17 cellular contexts compared by ENCODE assay signal in genomic region chr7:77282897-77283296, GRCh38.
"Had no signal": no experiment of that assay in that cellular context is flagged by ENCODE, and none has a peak within 500 bp of the region (broad histone marks: within the 10 kb centered on the region; RNA-seq: fewer than 3 reads in every experiment).

No MANE protein-coding gene starts in this region.

- H3K4me1 ChIP-seq: SJCRH30 had no signal

- H3K36me3 ChIP-seq: SJCRH30 had no signal

- ATAC-seq: activated naive CD8-positive, alpha-beta T cell treated with anti-CD3 and anti-CD28 coated beads, Interleukin-2, amount 50 U/mL, for 24 hours; mucosa of descending colon; natural killer cell treated with Interleukin-12 subunit alpha and Interleukin-12 subunit beta and Interleukin-15 and Interleukin-18, amount 100 ng/mL, for 72 hours; T-cell had no signal

- H3K27me3 ChIP-seq: SJCRH30, testis had no signal

- H3K9me3 ChIP-seq: mucosa of descending colon, SJCRH30, testis had no signal

- H3K4me3 ChIP-seq: coronary artery, lung, mucosa of descending colon, SJCRH30, testis had no signal

- H3K27ac ChIP-seq: SJCRH30, testis had no signal

- DNase-seq: activated B cell treated with CpG ODN at 0.5 μM for 24 hours; activated CD4-positive, alpha-beta T cell treated with anti-CD3 and anti-CD28 coated beads, Interleukin-2, amount 10 ng/mL, durations not matched to agents 24 days and 14 days; activated naive CD4-positive, alpha-beta T cell treated with Interleukin-2 at 50 U/mL for 16 hours; activated naive CD8-positive, alpha-beta T cell treated with anti-CD3 and anti-CD28 coated beads, Interleukin-2, amount 50 U/mL, for 24 hours; central memory CD4-positive, alpha-beta T cell; effector CD4-positive, alpha-beta T cell; mucosa of descending colon; occipital lobe; SJCRH30; stimulated activated naive CD4-positive, alpha-beta T cell treated with Interleukin-2 at 50 U/mL for 16 hours; T-cell; T1000; testis had no signal

- FAIRE-seq: endothelial cell of umbilical vein had no signal
